In the genomic region with DNA sequence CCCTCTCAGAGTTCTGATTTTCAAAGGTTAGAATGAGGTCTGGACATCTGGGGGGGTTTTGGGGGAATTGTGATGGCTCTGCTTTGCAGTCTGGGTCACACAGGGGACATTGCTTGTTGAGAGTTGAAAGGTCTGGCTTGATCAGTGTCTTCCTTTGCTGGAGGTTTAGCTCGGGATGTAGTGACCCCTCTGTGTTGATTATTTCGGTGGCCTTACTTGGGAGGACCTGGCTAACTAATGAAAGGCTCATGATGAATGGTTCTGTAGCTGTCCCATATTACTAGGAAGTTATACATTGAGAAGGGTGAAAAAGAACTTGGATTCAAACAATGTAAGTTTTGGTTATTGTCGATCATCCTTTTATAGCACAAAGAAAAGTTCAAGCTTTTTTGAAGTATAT, we compare ENCODE assay signal across 1 cellular context.
TF ChIP-seq lines count a peak whose summit lies in the region.

No MANE protein-coding gene starts in this region.

TF ChIP-seq in H1, 55 proteins besides CTCF, POLR2A, EP300 and RAD21:
- TF ChIP-seq CHD2 (IDR thresholded peaks at IDR 0.05; ENCODE audit: low read length) (no peak), ZNF274 (IDR thresholded peaks at IDR 0.05; ENCODE audit: borderline replicate concordance, extremely low read depth, low read length) (no peak), BACH1 (IDR thresholded peaks at IDR 0.05; ENCODE audit: low read length) (no peak), POLR2AphosphoS5 (IDR thresholded peaks at IDR 0.05; ENCODE audit: low read depth, low read length) (peak; percentile 46; the same call in 1 of the 2 replicates)
TF ChIP-seq in H1: peak in this region for 1.
